ENCODE assay signal across 26 cellular contexts in the genomic region with DNA sequence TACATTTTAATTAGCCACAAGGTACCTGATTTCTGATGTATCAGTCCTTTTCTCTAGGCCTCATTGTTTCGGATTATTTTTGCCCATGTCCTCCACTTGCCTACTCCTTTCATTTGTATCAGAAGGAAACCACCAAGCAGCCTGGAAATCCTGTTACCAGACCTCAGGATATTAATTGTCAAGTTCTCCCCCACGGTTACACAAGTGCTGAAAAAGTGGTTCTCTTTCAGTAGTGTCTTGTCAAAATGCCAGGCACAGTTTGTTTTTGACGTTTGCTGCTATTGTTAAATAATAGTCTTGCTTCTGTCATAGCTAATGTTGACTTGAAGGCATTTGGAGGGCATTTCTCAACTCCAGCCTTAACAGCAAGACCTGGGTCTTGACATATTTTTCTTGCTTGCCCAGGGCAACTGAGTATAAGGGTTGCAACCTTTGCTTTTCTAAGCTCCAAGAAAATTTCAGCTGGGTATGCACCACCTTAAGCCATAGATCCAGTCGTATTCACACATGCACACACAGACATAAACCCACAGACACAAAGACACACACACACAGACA. TPM values are rescaled to one million over a fixed set of nuclear protein-coding genes. Genes with fewer than 3 reads are reported as not detected.
DNase-seq lines count a peak whose midpoint lies in the region; ATAC-seq, FAIRE-seq and TF ChIP-seq lines count a peak whose summit lies in the region.
"Had no signal": no experiment of that assay in that cellular context is flagged by ENCODE, and none has a peak within 500 bp of the region (broad histone marks: within the 10 kb centered on the region; RNA-seq: fewer than 3 reads in every experiment).

No MANE protein-coding gene starts in this region.

- H3K27ac ChIP-seq in GM23248, result peak overlapping the region; percentile 41; the same call in 1 of the 2 replicates
- peak overlapping the region; percentile 9 to 60 for H3K27ac ChIP-seq in left lung
- H3K27ac ChIP-seq in pancreas, result no peak overlapping the region
- H3K27ac ChIP-seq: C4-2B, uterus, WERI-Rb-1 had no signal

- no peak overlapping the region for H3K4me3 Mint-ChIP-seq in dendritic cell treated with granulocyte-macrophage colony-stimulating factor and Interleukin-4, amounts not matched to agents 40 ng/mL and 50 ng/mL, for 4 days
- no peak overlapping the region for H3K4me3 Mint-ChIP-seq in stimulated activated effector memory CD8-positive, alpha-beta T cell treated with anti-CD3 and anti-CD28 coated beads, Interleukin-12 subunit alpha, Interleukin-12 subunit beta, amount 100 ng/mL, for 72 hours
- H3K4me3 Mint-ChIP-seq: activated CD8-positive, alpha-beta T cell treated with anti-CD3 and anti-CD28 coated beads, Interleukin-2, amount 10 ng/mL, durations not matched to agents 7 days and 5 days; mesothelial cell of epicardium; naive thymus-derived CD4-positive, alpha-beta T cell had no signal

- no peaks in the 10 kb centered on the region for H3K79me2 ChIP-seq in GM23248 (ENCODE audit: insufficient read depth)

- H3K27me3 ChIP-seq in GM23248 (replicated peaks; ENCODE audit: insufficient read depth) (no peaks in the 10 kb centered on the region), left lung (no peaks in the 10 kb centered on the region), pancreas (no peaks in the 10 kb centered on the region)
- H3K27me3 ChIP-seq: uterus had no signal

- H2AFZ ChIP-seq in GM23248, result no peak overlapping the region

- H3K9me3 ChIP-seq in GM23248 (ENCODE audit: low read depth), result no peaks in the 10 kb centered on the region
- H3K9me3 ChIP-seq in left lung, result no peaks in the 10 kb centered on the region
- no peaks in the 10 kb centered on the region for H3K9me3 ChIP-seq in pancreas
- H3K9me3 ChIP-seq: uterus had no signal

- H3K9me3 Mint-ChIP-seq in dendritic cell treated with granulocyte-macrophage colony-stimulating factor and Interleukin-4, amounts not matched to agents 40 ng/mL and 50 ng/mL, for 4 days, result no peaks in the 10 kb centered on the region
- no peaks in the 10 kb centered on the region for H3K9me3 Mint-ChIP-seq in stimulated activated effector memory CD8-positive, alpha-beta T cell treated with anti-CD3 and anti-CD28 coated beads, Interleukin-12 subunit alpha, Interleukin-12 subunit beta, amount 100 ng/mL, for 72 hours
- H3K9me3 Mint-ChIP-seq: activated T-helper 2 cell treated with anti-CD3 and anti-CD28 coated beads, Interferon-gamma antibody, Interleukin-2, Interleukin-4, amounts not matched to agents 10 μg/mL and 5 μg/mL and 100 μg/mL, durations not matched to agents 14 hours and 24 hours and 36 hours; mesothelial cell of epicardium had no signal

- no peak overlapping the region for H3K9ac ChIP-seq in GM23248

- no peak overlapping the region for H3K4me3 ChIP-seq in GM23248
- H3K4me3 ChIP-seq in left lung, result no peak overlapping the region
- no peak overlapping the region for H3K4me3 ChIP-seq in pancreas
- H3K4me3 ChIP-seq: uterus had no signal

- H3K27ac Mint-ChIP-seq in dendritic cell treated with granulocyte-macrophage colony-stimulating factor and Interleukin-4, amounts not matched to agents 40 ng/mL and 50 ng/mL, for 4 days, result peak overlapping the region; percentile 38
- H3K27ac Mint-ChIP-seq in stimulated activated effector memory CD8-positive, alpha-beta T cell treated with anti-CD3 and anti-CD28 coated beads, Interleukin-12 subunit alpha, Interleukin-12 subunit beta, amount 100 ng/mL, for 72 hours, result peak overlapping the region; percentile 53
- H3K27ac Mint-ChIP-seq: activated CD8-positive, alpha-beta T cell treated with anti-CD3 and anti-CD28 coated beads, Interleukin-2, amount 10 ng/mL, durations not matched to agents 7 days and 5 days; activated T-helper 2 cell treated with anti-CD3 and anti-CD28 coated beads, Interferon-gamma antibody, Interleukin-2, Interleukin-4, amounts not matched to agents 10 μg/mL and 5 μg/mL and 100 μg/mL, durations not matched to agents 14 hours and 24 hours and 36 hours; mesothelial cell of epicardium; naive thymus-derived CD4-positive, alpha-beta T cell; progenitor cell of endocrine pancreas had no signal

- no peak for FAIRE-seq in pancreas (lab: Jason Lieb, UNC)

- in situ Hi-C loops in GM23248 (cut with MboI), result no loop called here

- H3K9me2 ChIP-seq in GM23248 (ENCODE audit: insufficient read depth), result no peaks in the 10 kb centered on the region

- 57 to 58% methylated on average over 4 of the region's 4 CpGs for WGBS in GM23248 (ENCODE audit: low coverage in 1 of 2, low lambda C conversion rate in 2 of 2, missing lambda C conversion rate in 2 of 2), 2 experiments
- 53 to 57% methylated on average over 4 of the region's 4 CpGs for WGBS in pancreas, 2 donors

- H3K4me1 ChIP-seq in GM23248 (ENCODE audit: insufficient read depth) (peaks cover 47% of the 10 kb centered on the region), left lung (peaks cover 25 to 31% of the 10 kb centered on the region in 2 donors), pancreas (peaks cover 0 to 18% (median 17%) of the 10 kb centered on the region in 3 donors)
- H3K4me1 ChIP-seq: uterus had no signal

- intact Hi-C loops in dendritic cell treated with granulocyte-macrophage colony-stimulating factor and Interleukin-4, amounts not matched to agents 40 ng/mL and 50 ng/mL, for 4 days (cut with micrococcal nuclease), result no loop called here
- intact Hi-C loops in left lung (cut with DNase I) (no loop called here), pancreas (cut with DNase I) (no loop called here)

- H3K4me1 Mint-ChIP-seq in dendritic cell treated with granulocyte-macrophage colony-stimulating factor and Interleukin-4, amounts not matched to agents 40 ng/mL and 50 ng/mL, for 4 days (ENCODE audit: low read depth), result peaks cover 69% of the 10 kb centered on the region
- H3K4me1 Mint-ChIP-seq in stimulated activated effector memory CD8-positive, alpha-beta T cell treated with anti-CD3 and anti-CD28 coated beads, Interleukin-12 subunit alpha, Interleukin-12 subunit beta, amount 100 ng/mL, for 72 hours, result no peaks in the 10 kb centered on the region

- H3K36me3 Mint-ChIP-seq in dendritic cell treated with granulocyte-macrophage colony-stimulating factor and Interleukin-4, amounts not matched to agents 40 ng/mL and 50 ng/mL, for 4 days (ENCODE audit: low read depth), result peaks cover 6% of the 10 kb centered on the region
- H3K36me3 Mint-ChIP-seq in stimulated activated effector memory CD8-positive, alpha-beta T cell treated with anti-CD3 and anti-CD28 coated beads, Interleukin-12 subunit alpha, Interleukin-12 subunit beta, amount 100 ng/mL, for 72 hours, result peaks cover 39% of the 10 kb centered on the region
- H3K36me3 Mint-ChIP-seq: mesothelial cell of epicardium had no signal

- peak; percentile 48 for ATAC-seq in left lung
- no peak for ATAC-seq in stimulated activated effector memory CD8-positive, alpha-beta T cell treated with anti-CD3 and anti-CD28 coated beads, Interleukin-12 subunit alpha, Interleukin-12 subunit beta, amount 100 ng/mL, for 72 hours
- ATAC-seq in HG02840 (IDR thresholded peaks at IDR 0.05; ENCODE audit: low FRiP score, unreplicated experiment), result no peak
- ATAC-seq in pancreas, result no peak
- ATAC-seq: activated CD8-positive, alpha-beta T cell treated with anti-CD3 and anti-CD28 coated beads, Interleukin-2, amount 10 ng/mL, durations not matched to agents 7 days and 5 days; naive thymus-derived CD4-positive, alpha-beta T cell had no signal

- peak; percentile 13 for DNase-seq in GM23248
- no peak for DNase-seq in left lung
- DNase-seq in stimulated activated effector memory CD8-positive, alpha-beta T cell treated with anti-CD3 and anti-CD28 coated beads, Interleukin-12 subunit alpha, Interleukin-12 subunit beta, amount 100 ng/mL, for 72 hours (ENCODE audit: low spot score in 2 of 2), result no peak
- no peak for DNase-seq in pancreas
- no peak for DNase-seq in NCI-H2081 treated with DMSO at 0.1 percent for 48 hours (lab: John Stamatoyannopoulos, UW)
- DNase-seq: activated CD4-positive, alpha-beta T cell treated with anti-CD3 and anti-CD28 coated beads for 4 hours; activated CD8-positive, alpha-beta T cell treated with anti-CD3 and anti-CD28 coated beads, Interleukin-2, amount 10 ng/mL, durations not matched to agents 7 days and 5 days; activated naive CD4-positive, alpha-beta T cell treated with anti-CD3 and anti-CD28 coated beads, Interleukin-2, amount 50 U/mL, for 16 hours; amniotic stem cell; DMS79 treated with DMSO at 0.1 percent for 48 hours; foreskin fibroblast; GDM1; naive thymus-derived CD4-positive, alpha-beta T cell; NCI-H146; NCI-H82; stimulated activated CD4-positive, alpha-beta T cell treated with anti-CD3 and anti-CD28 coated beads, Interleukin-15, amount 100 ng/mL, for 24 hours; stimulated activated naive CD4-positive, alpha-beta T cell; T1000; uterus; WERI-Rb-1 had no signal

- H3K27me3 Mint-ChIP-seq in dendritic cell treated with granulocyte-macrophage colony-stimulating factor and Interleukin-4, amounts not matched to agents 40 ng/mL and 50 ng/mL, for 4 days, result no peaks in the 10 kb centered on the region
- H3K27me3 Mint-ChIP-seq: progenitor cell of endocrine pancreas had no signal

- peaks cover 40% of the 10 kb centered on the region for H3F3A ChIP-seq in GM23248 (ENCODE audit: insufficient read depth)

- H4K20me1 ChIP-seq in GM23248 (ENCODE audit: insufficient read depth), result no peaks in the 10 kb centered on the region

- TF ChIP-seq CTCF in left lung (IDR thresholded peaks at IDR 0.05) (no peak), pancreas (IDR thresholded peaks at IDR 0.05) (no peak)

- H3K4me2 ChIP-seq in GM23248 (ENCODE audit: unreplicated experiment), result peak overlapping the region; percentile 64

- H3K36me3 ChIP-seq in GM23248 (ENCODE audit: low read depth) (no peaks in the 10 kb centered on the region), left lung (no peaks in the 10 kb centered on the region), pancreas (no peaks in the 10 kb centered on the region)
- H3K36me3 ChIP-seq: uterus, WERI-Rb-1 had no signal

RNA-seq across cellular contexts. Expression of gene INSIG2, which starts 31.0 kb away (rescaled TPM):
- 13.0 and 21.0 TPM in 2 replicates for total RNA-seq in GM23248 (2014; rRNA removed; shearing (Covaris generic))
- 35.6 and 36.1 TPM in 2 replicates for polyA plus RNA-seq in GM23248 (2016; fragmentation: Nextera tagmentation; extraction: Ambion mirVana)
- total RNA-seq in left lung, result 10 to 100 TPM; 31.5 to 35.4 TPM
- total RNA-seq in pancreas, result 10 to 100 TPM in 5 of 6 donors, 1 to 10 TPM in 1; 8.2 to 23.0 (median 14.2) TPM
- 10 to 100 TPM in 1 of 2 donors, 1 to 10 TPM in 1; 7.9 to 15.6 TPM for polyA plus RNA-seq in pancreas

Comparison
In these comparisons a context has a peak if more than half of its experiments do, and no peak if none do; other contexts are left out.
1. H3K27ac ChIP-seq: peak in GM23248 (single experiment) and left lung (2 of 2); none in pancreas (0 of 4).